Comparison of ENCODE assay signal across 1 cellular context in the genomic region with DNA sequence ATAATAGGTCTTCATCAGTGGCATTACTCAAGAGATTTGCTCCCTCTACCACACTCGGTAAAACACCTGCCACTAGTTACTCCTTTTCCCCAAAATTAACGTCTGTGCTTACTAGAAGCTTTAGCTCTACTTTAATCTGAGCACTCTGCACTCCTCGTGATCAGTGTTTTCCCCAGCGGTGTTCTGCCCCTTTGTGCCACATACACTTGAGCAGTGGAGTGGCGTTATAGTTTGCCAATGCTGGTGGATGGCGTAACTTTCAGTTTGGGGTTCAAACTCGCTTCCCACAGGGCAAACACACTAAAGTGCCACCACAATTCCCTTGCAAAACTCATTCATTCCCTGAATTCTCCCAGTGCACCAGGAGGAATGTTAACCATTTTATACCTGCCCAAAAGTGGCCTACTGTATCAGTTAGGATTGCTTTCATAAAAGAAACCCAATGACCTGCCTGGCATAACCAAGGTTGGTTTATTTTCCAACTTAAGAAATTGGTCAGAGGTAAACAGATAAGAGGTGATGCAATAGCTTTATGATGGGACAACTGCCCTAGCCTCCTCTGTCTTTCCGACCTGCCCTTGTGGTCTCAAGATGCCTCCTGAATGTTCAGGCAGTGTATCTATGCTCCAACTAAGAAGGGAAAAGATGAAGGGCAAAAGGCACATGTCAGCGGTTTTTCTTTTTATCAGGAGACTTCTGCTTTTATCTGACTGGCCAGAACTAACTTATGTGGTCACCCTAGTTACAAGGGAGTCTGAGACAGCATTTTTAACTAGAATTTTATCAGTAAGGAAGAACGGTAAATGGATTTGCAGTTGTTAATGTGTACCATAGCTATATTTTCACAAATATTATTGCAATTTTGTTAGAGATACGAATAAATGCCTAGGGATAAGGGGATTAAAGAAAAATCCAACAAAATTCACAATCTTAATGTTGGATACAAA.
TF ChIP-seq lines count a peak whose summit lies in the region.

No MANE protein-coding gene starts in this region.

TF ChIP-seq in GM23338, 12 proteins besides CTCF, POLR2A, EP300 and RAD21:
- TF ChIP-seq, protein P1, sequence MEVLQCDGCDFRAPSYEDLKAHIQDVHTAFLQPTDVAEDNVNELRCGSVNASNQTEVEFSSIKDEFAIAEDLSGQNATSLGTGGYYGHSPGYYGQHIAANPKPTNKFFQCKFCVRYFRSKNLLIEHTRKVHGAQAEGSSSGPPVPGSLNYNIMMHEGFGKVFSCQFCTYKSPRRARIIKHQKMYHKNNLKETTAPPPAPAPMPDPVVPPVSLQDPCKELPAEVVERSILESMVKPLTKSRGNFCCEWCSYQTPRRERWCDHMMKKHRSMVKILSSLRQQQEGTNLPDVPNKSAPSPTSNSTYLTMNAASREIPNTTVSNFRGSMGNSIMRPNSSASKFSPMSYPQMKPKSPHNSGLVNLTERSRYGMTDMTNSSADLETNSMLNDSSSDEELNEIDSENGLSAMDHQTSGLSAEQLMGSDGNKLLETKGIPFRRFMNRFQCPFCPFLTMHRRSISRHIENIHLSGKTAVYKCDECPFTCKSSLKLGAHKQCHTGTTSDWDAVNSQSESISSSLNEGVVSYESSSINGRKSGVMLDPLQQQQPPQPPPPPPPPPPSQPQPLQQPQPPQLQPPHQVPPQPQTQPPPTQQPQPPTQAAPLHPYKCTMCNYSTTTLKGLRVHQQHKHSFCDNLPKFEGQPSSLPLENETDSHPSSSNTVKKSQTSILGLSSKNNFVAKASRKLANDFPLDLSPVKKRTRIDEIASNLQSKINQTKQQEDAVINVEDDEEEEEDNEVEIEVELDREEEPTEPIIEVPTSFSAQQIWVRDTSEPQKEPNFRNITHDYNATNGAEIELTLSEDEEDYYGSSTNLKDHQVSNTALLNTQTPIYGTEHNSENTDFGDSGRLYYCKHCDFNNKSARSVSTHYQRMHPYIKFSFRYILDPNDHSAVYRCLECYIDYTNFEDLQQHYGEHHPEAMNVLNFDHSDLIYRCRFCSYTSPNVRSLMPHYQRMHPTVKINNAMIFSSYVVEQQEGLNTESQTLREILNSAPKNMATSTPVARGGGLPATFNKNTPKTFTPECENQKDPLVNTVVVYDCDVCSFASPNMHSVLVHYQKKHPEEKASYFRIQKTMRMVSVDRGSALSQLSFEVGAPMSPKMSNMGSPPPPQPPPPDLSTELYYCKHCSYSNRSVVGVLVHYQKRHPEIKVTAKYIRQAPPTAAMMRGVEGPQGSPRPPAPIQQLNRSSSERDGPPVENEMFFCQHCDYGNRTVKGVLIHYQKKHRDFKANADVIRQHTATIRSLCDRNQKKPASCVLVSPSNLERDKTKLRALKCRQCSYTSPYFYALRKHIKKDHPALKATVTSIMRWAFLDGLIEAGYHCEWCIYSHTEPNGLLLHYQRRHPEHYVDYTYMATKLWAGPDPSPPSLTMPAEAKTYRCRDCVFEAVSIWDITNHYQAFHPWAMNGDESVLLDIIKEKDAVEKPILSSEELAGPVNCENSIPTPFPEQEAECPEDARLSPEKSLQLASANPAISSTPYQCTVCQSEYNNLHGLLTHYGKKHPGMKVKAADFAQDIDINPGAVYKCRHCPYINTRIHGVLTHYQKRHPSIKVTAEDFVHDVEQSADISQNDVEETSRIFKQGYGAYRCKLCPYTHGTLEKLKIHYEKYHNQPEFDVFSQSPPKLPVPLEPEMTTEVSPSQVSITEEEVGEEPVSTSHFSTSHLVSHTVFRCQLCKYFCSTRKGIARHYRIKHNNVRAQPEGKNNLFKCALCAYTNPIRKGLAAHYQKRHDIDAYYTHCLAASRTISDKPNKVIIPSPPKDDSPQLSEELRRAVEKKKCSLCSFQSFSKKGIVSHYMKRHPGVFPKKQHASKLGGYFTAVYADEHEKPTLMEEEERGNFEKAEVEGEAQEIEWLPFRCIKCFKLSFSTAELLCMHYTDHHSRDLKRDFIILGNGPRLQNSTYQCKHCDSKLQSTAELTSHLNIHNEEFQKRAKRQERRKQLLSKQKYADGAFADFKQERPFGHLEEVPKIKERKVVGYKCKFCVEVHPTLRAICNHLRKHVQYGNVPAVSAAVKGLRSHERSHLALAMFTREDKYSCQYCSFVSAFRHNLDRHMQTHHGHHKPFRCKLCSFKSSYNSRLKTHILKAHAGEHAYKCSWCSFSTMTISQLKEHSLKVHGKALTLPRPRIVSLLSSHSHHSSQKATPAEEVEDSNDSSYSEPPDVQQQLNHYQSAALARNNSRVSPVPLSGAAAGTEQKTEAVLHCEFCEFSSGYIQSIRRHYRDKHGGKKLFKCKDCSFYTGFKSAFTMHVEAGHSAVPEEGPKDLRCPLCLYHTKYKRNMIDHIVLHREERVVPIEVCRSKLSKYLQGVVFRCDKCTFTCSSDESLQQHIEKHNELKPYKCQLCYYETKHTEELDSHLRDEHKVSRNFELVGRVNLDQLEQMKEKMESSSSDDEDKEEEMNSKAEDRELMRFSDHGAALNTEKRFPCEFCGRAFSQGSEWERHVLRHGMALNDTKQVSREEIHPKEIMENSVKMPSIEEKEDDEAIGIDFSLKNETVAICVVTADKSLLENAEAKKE (CRISPR knock-in tag; IDR thresholded peaks at IDR 0.05) = no peak
- TF ChIP-seq JUNB (IDR thresholded peaks at IDR 0.05; ENCODE audit: unreplicated experiment) = no peak
- TF ChIP-seq CREB1 (CRISPR knock-in tag; IDR thresholded peaks at IDR 0.05; ENCODE audit: low read depth) = no peak
- TF ChIP-seq EZH2 (IDR thresholded peaks at IDR 0.05; ENCODE audit: low read depth, unreplicated experiment) = no peak
- TF ChIP-seq ZNF114 (CRISPR knock-in tag; IDR thresholded peaks at IDR 0.05) = no peak
